9 cellular contexts compared by ENCODE assay signal in genomic region chr5:172646716-172647285, GRCh38. TPM values are rescaled to one million over a fixed set of nuclear protein-coding genes. Genes with fewer than 3 reads are reported as not detected.
A peak's percentile ranks its signal among the peaks of the same experiment; 100 is the strongest.
DNase-seq lines count a peak whose midpoint lies in the region; ATAC-seq and TF ChIP-seq lines count a peak whose summit lies in the region.
"Had no signal": no experiment of that assay in that cellular context is flagged by ENCODE, and none has a peak within 500 bp of the region (broad histone marks: within the 10 kb centered on the region; RNA-seq: fewer than 3 reads in every experiment).

No MANE protein-coding gene starts in this region.

- 78 to 86% methylated on average over 9 to 10 of the region's 10 CpGs for WGBS in body of pancreas, 2 donors

- H3K4me1 ChIP-seq in Panc1 (ENCODE audit: control insufficient read depth, insufficient read depth, low read length) (peaks cover 7% of the 10 kb centered on the region; the same call in 1 of the 2 replicates), cardiac muscle cell (ENCODE audit: low read depth) (peaks cover 22% of the 10 kb centered on the region), body of pancreas (peaks cover 2% of the 10 kb centered on the region)

- TF ChIP-seq CTCF in Panc1 (IDR thresholded peaks at IDR 0.05) (peak; percentile 65), cardiac muscle cell (IDR thresholded peaks at IDR 0.05; ENCODE audit: low read depth, low read length) (peak; percentile 47), retinal pigment epithelial cell (conservative IDR thresholded peaks at IDR 0.05; ENCODE audit: low read depth, low read length) (peak; percentile 66), body of pancreas (IDR thresholded peaks at IDR 0.05) (peak in 2 of 7 experiments; percentile 3 to 14)

- DNase-seq in ELR (ENCODE audit: low read depth) (peak; percentile 22), Panc1 (ENCODE audit: low read depth, low spot score) (no peak), cardiac muscle cell (ENCODE audit: low read depth in 1 of 2, low spot score in 1 of 2) (peak; percentile 54 to 70), retinal pigment epithelial cell (ENCODE audit: low read depth) (no peak), body of pancreas (no peak), SHP77 treated with DMSO at 0.1 percent for 48 hours (lab: John Stamatoyannopoulos, UW) (no peak), Kasumi-1 (lab: John Stamatoyannopoulos, UW) (no peak)
- DNase-seq: upper lobe of left lung had no signal

- POLR2A ChIA-PET in Panc1 (lab: Charles Lee), result interaction anchor here (0.6 kb wide), 1 partner anchor 289 kb away, joined by 4 read pairs; no protein-coding TSS in a partner anchor

- peak; percentile 82 for ATAC-seq in Panc1
- ATAC-seq in body of pancreas, result no peak
- no peak for ATAC-seq in HG03045 (IDR thresholded peaks at IDR 0.05; ENCODE audit: unreplicated experiment)

- in situ Hi-C loops in Panc1 (cut with HindIII; ENCODE audit: low pct_unique_long_range_greater_than_20kb, low sequenced_read_pairs), result no loop called here

- H3K27me3 ChIP-seq in Panc1 (ENCODE audit: control insufficient read depth, insufficient read depth, low read length) (peaks cover 4% of the 10 kb centered on the region; the same call in 1 of the 2 replicates), cardiac muscle cell (no peaks in the 10 kb centered on the region), body of pancreas (no peaks in the 10 kb centered on the region)
- H3K27me3 ChIP-seq: upper lobe of left lung had no signal

- no peak for TF ChIP-seq POLR2A in body of pancreas (IDR thresholded peaks at IDR 0.05)

- H3K36me3 ChIP-seq in Panc1 (ENCODE audit: control insufficient read depth, insufficient read depth, low read length) (no peaks in the 10 kb centered on the region), cardiac muscle cell (no peaks in the 10 kb centered on the region), body of pancreas (replicated peaks in 1 of 2; ENCODE audit: insufficient read depth in 1 of 2, low read depth in 2 of 2) (no peaks in the 10 kb centered on the region)
- H3K36me3 ChIP-seq: upper lobe of left lung had no signal

- no peak overlapping the region for H3K4me3 ChIP-seq in Panc1 (ENCODE audit: low read depth in 2 of 2, low read length in 2 of 2)
- no peak overlapping the region for H3K4me3 ChIP-seq in cardiac muscle cell
- H3K4me3 ChIP-seq in retinal pigment epithelial cell (ENCODE audit: low read length), result no peak overlapping the region
- H3K4me3 ChIP-seq in body of pancreas, result no peak overlapping the region
- H3K4me3 ChIP-seq: upper lobe of left lung had no signal

- intact Hi-C loops in Panc1 (cut with micrococcal nuclease; ENCODE audit: unreplicated experiment) (no loop called here), body of pancreas (cut with DNase I) (no loop called here)

- BruUV-seq in Panc1 (replicated peaks; lab: Mats Ljungman, UMichigan), result no TSS peak

- CTCF ChIA-PET in Panc1 (lab: Charles Lee), result interaction anchor here (0.6 to 1.1 kb wide), 4 partner anchors 12 to 1019 kb away, joined by 3 to 11 read pairs (median 4); no protein-coding TSS in a partner anchor

- H3K9me3 ChIP-seq in Panc1 (ENCODE audit: control insufficient read depth, insufficient read depth, low read depth, low read length), result no peaks in the 10 kb centered on the region
- H3K9me3 ChIP-seq in cardiac muscle cell (ENCODE audit: low read depth), result no peaks in the 10 kb centered on the region
- H3K9me3 ChIP-seq in body of pancreas, result no peaks in the 10 kb centered on the region
- H3K9me3 ChIP-seq: upper lobe of left lung had no signal

- H3K27ac ChIP-seq in Panc1 (ENCODE audit: low read length) (no peak overlapping the region), cardiac muscle cell (peak overlapping the region; percentile 58), body of pancreas (no peak overlapping the region)

RNA-seq across cellular contexts. Expression of gene NEURL1B, which starts 5.7 kb away (rescaled TPM):
- total RNA-seq in Panc1 (2021; ENCODE audit: unreplicated experiment), result 5.3 TPM
- polyA plus RNA-seq in Panc1 (2012; ENCODE audit: insufficient read length), result 4.5 TPM
- total RNA-seq in cardiac muscle cell, result 32.7 and 55.8 TPM in 2 replicates
- 4.6 and 7.6 TPM in 2 replicates for polyA plus RNA-seq in cardiac muscle cell
- 10 to 100 TPM in 1 of 2 donors, 1 to 10 TPM in 1; 9.9 to 12.2 TPM for total RNA-seq in body of pancreas

Comparison
In these comparisons a context has a peak if more than half of its experiments do, and no peak if none do; other contexts are left out.
1. DNase-seq: peak in ELR (single experiment) and cardiac muscle cell (2 of 2); none in Panc1 (single experiment), retinal pigment epithelial cell (single experiment), body of pancreas (0 of 4), SHP77 treated with DMSO at 0.1 percent for 48 hours (single experiment) and Kasumi-1 (0 of 2).